ENCODE assay signal across 8 cellular contexts in the genomic region with DNA sequence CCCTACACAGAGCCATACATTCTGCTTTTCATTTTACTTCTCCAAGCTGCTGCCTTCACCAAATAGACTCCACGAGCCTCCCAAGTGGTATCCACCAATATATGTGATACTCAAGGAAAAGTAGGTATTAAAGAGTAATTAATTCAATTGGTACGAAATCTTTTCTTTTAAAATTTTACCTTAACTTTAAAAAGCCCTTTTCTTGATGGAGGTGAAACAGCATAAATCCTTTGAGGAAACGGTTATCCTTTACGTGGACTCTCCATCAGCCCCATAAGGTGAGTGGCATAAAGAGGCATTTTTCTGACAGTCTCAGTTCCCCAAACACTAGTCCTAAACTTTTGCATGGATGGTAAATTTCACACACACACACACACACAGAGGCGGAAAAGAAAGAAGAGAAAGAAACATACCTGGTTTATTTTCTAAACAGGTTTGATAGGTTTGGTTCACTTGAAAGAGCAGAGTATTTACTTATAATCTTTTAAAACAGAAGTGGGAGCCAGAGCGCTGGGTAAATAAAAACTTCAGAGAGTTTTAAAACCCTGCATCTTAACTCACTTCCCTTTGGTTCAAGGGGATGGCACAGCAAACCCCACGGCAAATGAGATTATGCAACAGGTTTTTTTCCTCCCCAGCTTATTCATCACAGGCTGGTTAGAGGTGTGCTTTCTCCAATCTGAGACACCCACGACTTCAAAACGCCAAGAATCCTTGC. TPM values are rescaled to one million over a fixed set of nuclear protein-coding genes. Genes with fewer than 3 reads are reported as not detected.
DNase-seq lines count a peak whose midpoint lies in the region; ATAC-seq and TF ChIP-seq lines count a peak whose summit lies in the region.

No MANE protein-coding gene starts in this region.

- H3K27ac ChIP-seq in HUES6 (ENCODE audit: low read depth, low read length), result peak overlapping the region; percentile 87; the same call in 1 of the 2 replicates
- H3K27ac ChIP-seq in adrenal gland, result peak overlapping the region; percentile 98 to 100 (median 99)
- peak overlapping the region; percentile 44 for H3K27ac ChIP-seq in right cardiac atrium (ENCODE audit: low read length)

- H3K9ac ChIP-seq in HUES6 (ENCODE audit: low read length), result peak overlapping the region; percentile 86

- peaks cover 10% of the 10 kb centered on the region for H3K9me3 ChIP-seq in HUES6 (ENCODE audit: control insufficient read depth, insufficient read depth, low read depth, low read length)
- no peaks in the 10 kb centered on the region for H3K9me3 ChIP-seq in adrenal gland (replicated peaks in 1 of 3)
- H3K9me3 ChIP-seq in right cardiac atrium (ENCODE audit: control insufficient read depth, low read length), result no peaks in the 10 kb centered on the region

- in situ Hi-C loops in SK-MEL-5 (cut with HindIII; ENCODE audit: low pct_unique_long_range_greater_than_20kb, low sequenced_read_pairs), result no loop called here

- peak overlapping the region; percentile 81 for H3K4me3 ChIP-seq in HUES6 (ENCODE audit: low read depth, low read length)
- peak overlapping the region; percentile 49 to 99 (median 70) for H3K4me3 ChIP-seq in adrenal gland
- peak overlapping the region; percentile 96 for H3K4me3 ChIP-seq in right cardiac atrium (ENCODE audit: low read length)

- H3K4me1 ChIP-seq in HUES6 (ENCODE audit: control insufficient read depth, insufficient read depth, low read length), result peaks cover 29% of the 10 kb centered on the region
- peaks cover 15 to 31% of the 10 kb centered on the region in 2 donors for H3K4me1 ChIP-seq in adrenal gland (replicated peaks in 1 of 2)
- H3K4me1 ChIP-seq in right cardiac atrium (ENCODE audit: control insufficient read depth, insufficient read depth, low read length), result peaks cover 5% of the 10 kb centered on the region

- TF ChIP-seq POLR2A in adrenal gland (IDR thresholded peaks at IDR 0.05), result peak; percentile 19 to 63

- 6 to 13% (median 11%) methylated on average over 9 of the region's 9 CpGs for WGBS in adrenal gland, 4 donors
- 10% methylated on average over 9 of the region's 9 CpGs for WGBS in right cardiac atrium

- no peak for TF ChIP-seq CTCF in adrenal gland (IDR thresholded peaks at IDR 0.05)

- intact Hi-C loops in adrenal gland (cut with DNase I), result loop anchor here (5.0 to 10.0 kb wide), 3 partner anchors 137 to 186 kb away; a partner anchor contains a TSS
- intact Hi-C loops in right cardiac atrium (cut with DNase I), result loop anchor here (5.0 to 10.0 kb wide), 5 partner anchors 53 to 183 kb away; no protein-coding TSS in a partner anchor

- H3K36me3 ChIP-seq in HUES6 (ENCODE audit: control insufficient read depth, insufficient read depth, low read length), result no peaks in the 10 kb centered on the region
- H3K36me3 ChIP-seq in adrenal gland (replicated peaks in 1 of 2), result no peaks in the 10 kb centered on the region

- ATAC-seq in right cardiac atrium (peak; percentile 33 to 44), HG03457 (IDR thresholded peaks at IDR 0.05; ENCODE audit: unreplicated experiment) (no peak)

- H3K27me3 ChIP-seq in HUES6 (ENCODE audit: control insufficient read depth, insufficient read depth, low read length), result no peaks in the 10 kb centered on the region
- no peaks in the 10 kb centered on the region for H3K27me3 ChIP-seq in adrenal gland
- no peaks in the 10 kb centered on the region for H3K27me3 ChIP-seq in right cardiac atrium (ENCODE audit: control insufficient read depth, insufficient read depth)

- DNase-seq in EL (peak; percentile 79), SK-MEL-5 (ENCODE audit: low read depth, low spot score) (peak; percentile 46), adrenal gland (peak; percentile 53 to 76 (median 67)), right cardiac atrium (no peak), putamen (ENCODE audit: low spot score) (peak; percentile 64), HuH-7.5 (ENCODE audit: low spot score) (no peak)

RNA-seq across cellular contexts. Expression of a gene that starts 1.9 kb away (rescaled TPM):
- total RNA-seq in SK-MEL-5 (2014; rRNA removed; shearing (Covaris generic)), result 13.9 and 15.1 TPM in 2 replicates
- 14.1 and 18.8 TPM in 2 replicates for polyA plus RNA-seq in SK-MEL-5 (2015; cell fraction: cytosol; rRNA removed)
- 5.1 and 6.1 TPM in 2 replicates for polyA plus RNA-seq in SK-MEL-5 (2015; cell fraction: nucleus; rRNA removed)
- total RNA-seq in adrenal gland (100 to 1,000 TPM in 5 of 8 donors, 10 to 100 TPM in 3; 36.4 to 374 (median 118) TPM), right cardiac atrium (10 to 100 TPM; 11.1 to 17.2 (median 14.3) TPM)
- polyA plus RNA-seq in adrenal gland (100 to 1,000 TPM in 1 of 3 donors, 10 to 100 TPM in 2; 24.5 to 108 (median 32.2) TPM), right cardiac atrium (4.2 TPM)

RNA-seq across cellular contexts. Expression of a gene that starts 50.9 kb away (rescaled TPM):
- 71.3 and 72.5 TPM in 2 replicates for total RNA-seq in SK-MEL-5 (2014; rRNA removed; shearing (Covaris generic))
- polyA plus RNA-seq in SK-MEL-5 (2015; cell fraction: cytosol; rRNA removed), result 35.7 and 46.6 TPM in 2 replicates
- polyA plus RNA-seq in SK-MEL-5 (2015; cell fraction: nucleus; rRNA removed), result 10.1 and 10.8 TPM in 2 replicates
- total RNA-seq in adrenal gland (100 to 1,000 TPM; 116 to 357 (median 151) TPM), right cardiac atrium (10 to 100 TPM; 22.4 to 24.9 (median 23.4) TPM)
- polyA plus RNA-seq in adrenal gland (100 to 1,000 TPM in 1 of 3 donors, 10 to 100 TPM in 2; 41.5 to 307 (median 50.4) TPM), right cardiac atrium (16.7 TPM)

Comparison
In these comparisons a context has a peak if more than half of its experiments do, and no peak if none do; other contexts are left out.
1. DNase-seq: peak in EL (single experiment), SK-MEL-5 (single experiment), adrenal gland (7 of 7) and putamen (single experiment); none in right cardiac atrium (0 of 3) and HuH-7.5 (single experiment).
2. H3K27ac ChIP-seq: peak in every context shown above with its lines; median percentile 99 in adrenal gland; 87 in HUES6; 44 in right cardiac atrium.
3. Peak in every context shown above with its lines, with median percentiles within 50 percentile points of each other: H3K4me3 ChIP-seq.